8 cellular contexts compared by ENCODE assay signal in the genomic region with DNA sequence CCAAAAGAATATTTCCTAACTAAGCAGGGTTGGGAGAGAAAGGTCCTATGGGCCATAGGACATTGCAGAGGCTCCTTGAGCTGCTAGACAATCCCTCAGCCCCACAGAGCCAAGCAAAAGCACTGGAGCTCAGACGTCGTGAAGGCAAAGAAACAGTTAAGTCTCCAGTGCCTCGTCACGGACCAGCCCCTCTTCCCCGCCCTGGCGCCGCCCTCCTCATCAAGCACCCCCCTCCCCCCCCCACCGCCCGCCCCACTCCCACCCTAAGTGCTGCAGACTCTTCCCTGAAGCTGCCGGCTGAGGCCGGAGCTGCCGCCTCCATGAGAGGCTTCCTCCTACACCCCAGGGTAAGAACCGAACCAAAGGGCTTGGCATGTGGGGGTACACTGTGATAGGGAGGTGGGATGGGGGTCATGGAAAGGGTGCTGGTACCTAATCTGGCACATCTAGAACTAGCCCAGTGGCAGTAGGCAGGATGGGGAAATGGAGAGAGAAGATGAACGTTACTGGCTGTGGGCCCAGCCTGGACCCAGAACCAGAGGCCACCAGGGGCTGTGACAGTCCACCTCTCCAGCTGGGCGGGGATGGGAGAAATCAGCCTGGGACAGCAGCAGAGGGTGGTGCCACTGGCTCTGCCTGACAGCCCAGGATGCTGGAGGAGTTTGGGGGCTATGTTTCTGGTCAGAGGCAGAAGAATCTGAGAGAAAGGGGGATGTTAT. TPM values are rescaled to one million over a fixed set of nuclear protein-coding genes. Genes with fewer than 3 reads are reported as not detected.
DNase-seq lines count a peak whose midpoint lies in the region; ATAC-seq and TF ChIP-seq lines count a peak whose summit lies in the region.

MAP1A (plus strand) TSS at position 255 of the 719 bp plus-strand sequence. CDS start 3,866 bp downstream, outside the sequence.

- peak within 1 kb of the TSS; percentile 83 for H3K4me3 ChIP-seq in choroid plexus epithelial cell (ENCODE audit: low read depth, low read length)
- peak within 1 kb of the TSS; percentile 43 for H3K4me3 ChIP-seq in kidney epithelial cell (ENCODE audit: low read depth, low read length)

- H3K36me3 Mint-ChIP-seq in stimulated activated naive B cell treated with anti-CD40 and anti-IgM and Interleukin-4, amounts not matched to agents 10 μg/mL and 1 μg/mL and 100 μg/mL, for 72 hours = no peaks in the 10 kb centered on the region

- H3K36me3 ChIP-seq in kidney epithelial cell (ENCODE audit: control insufficient read depth, insufficient read depth, low read length) = no peaks in the 10 kb centered on the region

- H3K27me3 ChIP-seq in kidney epithelial cell (ENCODE audit: control insufficient read depth, insufficient read depth, low read length) = peaks cover 9% of the 10 kb centered on the region

- H3K4me3 Mint-ChIP-seq in stimulated activated naive B cell treated with anti-CD40 and anti-IgM and Interleukin-4, amounts not matched to agents 10 μg/mL and 1 μg/mL and 100 μg/mL, for 72 hours = peak within 1 kb of the TSS; percentile 80 to 89

- ATAC-seq in stimulated activated naive B cell treated with anti-CD40 and anti-IgM and Interleukin-4, amounts not matched to agents 10 μg/mL and 1 μg/mL and 100 μg/mL, for 72 hours (replicated peaks) = peak; percentile 21 to 33
- ATAC-seq in GM21381 (IDR thresholded peaks at IDR 0.05; ENCODE audit: unreplicated experiment) = no peak

- peak within 1 kb of the TSS; percentile 75 for H3K27ac Mint-ChIP-seq in stimulated activated naive B cell treated with anti-CD40 and anti-IgM and Interleukin-4, amounts not matched to agents 10 μg/mL and 1 μg/mL and 100 μg/mL, for 72 hours

- no peaks in the 10 kb centered on the region for H3K9me3 Mint-ChIP-seq in stimulated activated naive B cell treated with anti-CD40 and anti-IgM and Interleukin-4, amounts not matched to agents 10 μg/mL and 1 μg/mL and 100 μg/mL, for 72 hours

- DNase-seq in DMS79 treated with DMSO at 0.1 percent for 48 hours (lab: John Stamatoyannopoulos, UW) (peak; percentile 21), NCI-H2171 treated with DMSO at 0.1 percent for 48 hours (lab: John Stamatoyannopoulos, UW) (peak; percentile 92), choroid plexus epithelial cell (ENCODE audit: low read depth) (peak; percentile 78), kidney epithelial cell (ENCODE audit: low read depth) (no peak), NCI-H2029 (lab: John Stamatoyannopoulos, UW) (no peak), SW480 (ENCODE audit: low spot score) (no peak)
- DNase-seq in stimulated activated naive B cell treated with anti-CD40 and anti-IgM and Interleukin-4, amounts not matched to agents 10 μg/mL and 1 μg/mL and 100 μg/mL, for 72 hours = no peak

- H3K27me3 Mint-ChIP-seq in stimulated activated naive B cell treated with anti-CD40 and anti-IgM and Interleukin-4, amounts not matched to agents 10 μg/mL and 1 μg/mL and 100 μg/mL, for 72 hours = peaks cover 31 to 45% of the 10 kb centered on the region in 2 donors

- H3K4me1 Mint-ChIP-seq in stimulated activated naive B cell treated with anti-CD40 and anti-IgM and Interleukin-4, amounts not matched to agents 10 μg/mL and 1 μg/mL and 100 μg/mL, for 72 hours = peaks cover 29 to 48% of the 10 kb centered on the region in 2 donors

- TF ChIP-seq CTCF in choroid plexus epithelial cell (conservative IDR thresholded peaks at IDR 0.05; ENCODE audit: low read depth, low read length) (peak; percentile 9), kidney epithelial cell (IDR thresholded peaks at IDR 0.05; ENCODE audit: insufficient read depth, low read length, poor library complexity, severe bottlenecking) (no peak)

RNA-seq across cellular contexts. Expression of gene MAP1A, which starts in this region (rescaled TPM):
- 2.0 and 2.5 TPM in 2 replicates for total RNA-seq in kidney epithelial cell

Comparison
In these comparisons a context has a peak if more than half of its experiments do, and no peak if none do; other contexts are left out.
1. DNase-seq: peak in DMS79 treated with DMSO at 0.1 percent for 48 hours (single experiment), NCI-H2171 treated with DMSO at 0.1 percent for 48 hours (single experiment) and choroid plexus epithelial cell (single experiment); none in kidney epithelial cell (single experiment), stimulated activated naive B cell treated with anti-CD40 and anti-IgM and Interleukin-4, amounts not matched to agents 10 μg/mL and 1 μg/mL and 100 μg/mL, for 72 hours (single experiment), NCI-H2029 (single experiment) and SW480 (single experiment).